ENCODE assay signal across 1 cellular context in genomic region chr5:95532415-95532814, GRCh38.
TF ChIP-seq lines count a peak whose summit lies in the region.

No MANE protein-coding gene starts in this region.

TF ChIP-seq in WTC11, 78 proteins besides CTCF, POLR2A, EP300 and RAD21 (continued from another document):
- TF ChIP-seq ZMAT4 (CRISPR knock-in tag; IDR thresholded peaks at IDR 0.05) (no peak), ZNF263 (CRISPR knock-in tag; IDR thresholded peaks at IDR 0.05; ENCODE audit: low read depth) (no peak), NFYB (CRISPR knock-in tag; conservative IDR thresholded peaks at IDR 0.05; ENCODE audit: low read depth) (no peak), RORB (CRISPR knock-in tag; IDR thresholded peaks at IDR 0.05) (no peak)
TF ChIP-seq in WTC11: peak in this region for 0.
